In the genomic region with DNA sequence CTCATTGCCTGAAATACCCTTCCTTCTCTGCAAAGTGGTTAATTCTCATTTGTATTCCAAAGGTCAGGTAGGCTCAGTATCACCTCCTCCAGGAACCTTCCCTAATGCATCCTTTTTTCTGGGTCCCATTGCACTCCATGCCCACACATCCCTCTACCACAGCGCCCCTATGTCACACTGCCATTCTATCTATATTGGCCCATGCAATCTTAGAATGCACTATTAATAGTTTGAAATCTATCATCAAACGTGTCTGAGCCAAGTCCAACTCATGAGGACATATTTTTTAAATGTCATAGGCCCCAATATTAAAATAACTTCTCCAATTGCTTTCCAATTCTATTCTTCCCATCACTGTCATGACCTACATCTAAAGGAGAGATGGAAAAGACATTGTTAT, we compare ENCODE assay signal across 25 cellular contexts.
DNase-seq lines count a peak whose midpoint lies in the region; ATAC-seq and TF ChIP-seq lines count a peak whose summit lies in the region.
"Had no signal": no experiment of that assay in that cellular context is flagged by ENCODE, and none has a peak within 500 bp of the region (broad histone marks: within the 10 kb centered on the region; RNA-seq: fewer than 3 reads in every experiment).

No MANE protein-coding gene starts in this region.

- H3K27me3 ChIP-seq in heart left ventricle = no peaks in the 10 kb centered on the region
- H3K27me3 ChIP-seq in right atrium auricular region = no peaks in the 10 kb centered on the region
- H3K27me3 ChIP-seq: BE2C, BLaER1 had no signal

- 56 to 63% (median 60%) methylated on average over 2 of the region's 2 CpGs for WGBS in heart left ventricle, 4 donors

- H3K4me1 Mint-ChIP-seq in endothelial cell (ENCODE audit: unreplicated experiment) = peaks cover 9% of the 10 kb centered on the region
- peaks cover 1% of the 10 kb centered on the region for H3K4me1 Mint-ChIP-seq in progenitor cell of endocrine pancreas (ENCODE audit: low read depth)
- H3K4me1 Mint-ChIP-seq: CD14-positive monocyte; CD4-positive, alpha-beta memory T cell; CD4-positive, CD25-positive, alpha-beta regulatory T cell; CD8-positive, alpha-beta memory T cell had no signal

- no peak for TF ChIP-seq POLR2A in heart left ventricle (IDR thresholded peaks at IDR 0.05)

- H3K36me3 Mint-ChIP-seq in endothelial cell (ENCODE audit: low read depth, unreplicated experiment) (no peaks in the 10 kb centered on the region), progenitor cell of endocrine pancreas (ENCODE audit: insufficient read depth) (no peaks in the 10 kb centered on the region)
- H3K36me3 Mint-ChIP-seq: CD14-positive monocyte; CD4-positive, alpha-beta memory T cell; CD4-positive, CD25-positive, alpha-beta regulatory T cell; CD8-positive, alpha-beta memory T cell had no signal

- H3K4me3 ChIP-seq in heart left ventricle = no peak overlapping the region
- H3K4me3 ChIP-seq in right atrium auricular region = no peak overlapping the region
- no peak overlapping the region for H3K4me3 ChIP-seq in coronary artery
- H3K4me3 ChIP-seq: BLaER1, GM12878 had no signal

- H3K9me3 ChIP-seq in heart left ventricle (no peaks in the 10 kb centered on the region), right atrium auricular region (no peaks in the 10 kb centered on the region)
- H3K9me3 ChIP-seq: BE2C, BLaER1 had no signal

- TF ChIP-seq CTCF in heart left ventricle (IDR thresholded peaks at IDR 0.05) (no peak), right atrium auricular region (IDR thresholded peaks at IDR 0.05) (no peak), coronary artery (IDR thresholded peaks at IDR 0.05) (no peak), endothelial cell (IDR thresholded peaks at IDR 0.05; ENCODE audit: unreplicated experiment) (no peak), progenitor cell of endocrine pancreas (IDR thresholded peaks at IDR 0.05; ENCODE audit: unreplicated experiment) (no peak)

- peaks cover 6% of the 10 kb centered on the region for H3K27me3 Mint-ChIP-seq in endothelial cell (ENCODE audit: unreplicated experiment)
- peaks cover 10% of the 10 kb centered on the region for H3K27me3 Mint-ChIP-seq in progenitor cell of endocrine pancreas
- H3K27me3 Mint-ChIP-seq: CD8-positive, alpha-beta memory T cell had no signal

- DNase-seq in heart left ventricle (no peak), right atrium auricular region (ENCODE audit: low spot score) (no peak), coronary artery (ENCODE audit: low spot score) (peak; percentile 11), endothelial cell (ENCODE audit: low spot score) (no peak), progenitor cell of endocrine pancreas (ENCODE audit: low spot score, unreplicated experiment) (no peak), caudate nucleus (lab: John Stamatoyannopoulos, UW) (no peak)
- DNase-seq: 8988T; ACHN; BE2C; C1 segment of cervical spinal cord; CD4-positive, alpha-beta memory T cell; CD4-positive, CD25-positive, alpha-beta regulatory T cell; CD8-positive, alpha-beta memory T cell; COR-L47; DMS 273 treated with DMSO at 0.1 percent for 48 hours; DMS153; DMS53; DMS79; DND-41; EL; GDM1 had no signal

- no peaks in the 10 kb centered on the region for H3K36me3 ChIP-seq in heart left ventricle
- no peaks in the 10 kb centered on the region for H3K36me3 ChIP-seq in right atrium auricular region
- H3K36me3 ChIP-seq: BE2C, BLaER1 had no signal

- H3K4me1 ChIP-seq in heart left ventricle = peaks cover 0 to 7% (median 0%) of the 10 kb centered on the region in 12 donors
- no peaks in the 10 kb centered on the region for H3K4me1 ChIP-seq in right atrium auricular region
- H3K4me1 ChIP-seq: BE2C, BLaER1 had no signal

- no peak overlapping the region for H3K27ac ChIP-seq in heart left ventricle
- no peak overlapping the region for H3K27ac ChIP-seq in right atrium auricular region
- no peak overlapping the region for H3K27ac ChIP-seq in coronary artery
- no peak overlapping the region for H3K27ac ChIP-seq in caudate nucleus (ENCODE audit: low read depth, low read length)
- H3K27ac ChIP-seq: BLaER1 had no signal

- H3K27ac Mint-ChIP-seq in endothelial cell (ENCODE audit: unreplicated experiment) (peak overlapping the region; percentile 5), progenitor cell of endocrine pancreas (peak overlapping the region; percentile 1)
- H3K27ac Mint-ChIP-seq: CD14-positive monocyte; CD4-positive, alpha-beta memory T cell; CD4-positive, CD25-positive, alpha-beta regulatory T cell; CD8-positive, alpha-beta memory T cell had no signal

- ATAC-seq in heart left ventricle (peak in 3 of 4 donors; percentile 36 to 74 (median 53)), GM21367 (IDR thresholded peaks at IDR 0.05; ENCODE audit: unreplicated experiment) (no peak)
- ATAC-seq: GM12878 had no signal

- no peaks in the 10 kb centered on the region for H3K9me3 Mint-ChIP-seq in endothelial cell (ENCODE audit: unreplicated experiment)
- H3K9me3 Mint-ChIP-seq in progenitor cell of endocrine pancreas (ENCODE audit: low read depth) = no peaks in the 10 kb centered on the region

- H3K4me3 Mint-ChIP-seq in endothelial cell (ENCODE audit: unreplicated experiment) (no peak overlapping the region), progenitor cell of endocrine pancreas (ENCODE audit: low read depth) (no peak overlapping the region)
- H3K4me3 Mint-ChIP-seq: CD14-positive monocyte; CD4-positive, alpha-beta memory T cell; CD4-positive, CD25-positive, alpha-beta regulatory T cell; CD8-positive, alpha-beta memory T cell had no signal

- intact Hi-C loops in heart left ventricle (cut with DNase I) = no loop called here
